ENCODE assay signal across 1 cellular context in the genomic region with DNA sequence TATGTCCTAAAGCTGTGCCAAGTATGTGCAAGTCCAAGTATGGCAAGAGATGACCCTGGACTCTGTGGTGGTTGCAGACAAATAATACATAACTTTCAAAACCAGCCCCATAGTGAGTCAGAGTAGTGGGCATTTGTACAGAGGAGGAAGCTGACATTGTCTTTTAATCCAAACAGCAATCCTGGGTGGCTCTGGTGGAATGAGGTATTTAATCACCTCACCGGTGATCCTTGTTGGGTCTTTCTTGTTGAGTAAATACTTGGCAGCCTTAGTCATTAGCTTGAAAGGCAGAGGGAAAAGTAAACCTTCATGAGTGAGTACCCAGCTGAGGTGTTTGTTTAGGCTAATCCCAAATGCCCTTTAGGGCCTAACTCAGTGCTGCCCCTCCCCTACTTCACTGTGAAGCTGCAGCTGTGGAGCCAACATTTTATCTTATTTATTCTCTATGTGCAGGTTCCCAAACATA.
TF ChIP-seq lines count a peak whose summit lies in the region.

No MANE protein-coding gene starts in this region.

TF ChIP-seq in HEK293, 187 proteins besides CTCF, POLR2A, EP300 and RAD21 (continued from another document and continues in another):
- TF ChIP-seq, protein P1, sequence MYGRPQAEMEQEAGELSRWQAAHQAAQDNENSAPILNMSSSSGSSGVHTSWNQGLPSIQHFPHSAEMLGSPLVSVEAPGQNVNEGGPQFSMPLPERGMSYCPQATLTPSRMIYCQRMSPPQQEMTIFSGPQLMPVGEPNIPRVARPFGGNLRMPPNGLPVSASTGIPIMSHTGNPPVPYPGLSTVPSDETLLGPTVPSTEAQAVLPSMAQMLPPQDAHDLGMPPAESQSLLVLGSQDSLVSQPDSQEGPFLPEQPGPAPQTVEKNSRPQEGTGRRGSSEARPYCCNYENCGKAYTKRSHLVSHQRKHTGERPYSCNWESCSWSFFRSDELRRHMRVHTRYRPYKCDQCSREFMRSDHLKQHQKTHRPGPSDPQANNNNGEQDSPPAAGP (tag by site-specific recombination; IDR thresholded peaks at IDR 0.05): peak; percentile 92
- TF ChIP-seq, protein P2, sequence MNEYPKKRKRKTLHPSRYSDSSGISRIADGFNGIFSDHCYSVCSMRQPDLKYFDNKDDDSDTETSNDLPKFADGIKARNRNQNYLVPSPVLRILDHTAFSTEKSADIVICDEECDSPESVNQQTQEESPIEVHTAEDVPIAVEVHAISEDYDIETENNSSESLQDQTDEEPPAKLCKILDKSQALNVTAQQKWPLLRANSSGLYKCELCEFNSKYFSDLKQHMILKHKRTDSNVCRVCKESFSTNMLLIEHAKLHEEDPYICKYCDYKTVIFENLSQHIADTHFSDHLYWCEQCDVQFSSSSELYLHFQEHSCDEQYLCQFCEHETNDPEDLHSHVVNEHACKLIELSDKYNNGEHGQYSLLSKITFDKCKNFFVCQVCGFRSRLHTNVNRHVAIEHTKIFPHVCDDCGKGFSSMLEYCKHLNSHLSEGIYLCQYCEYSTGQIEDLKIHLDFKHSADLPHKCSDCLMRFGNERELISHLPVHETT (tag by site-specific recombination; IDR thresholded peaks at IDR 0.05): peak; percentile 76; the same call in 1 of the 2 replicates
- TF ChIP-seq ZNF19 (tag by site-specific recombination; IDR thresholded peaks at IDR 0.05; ENCODE audit: low read depth) (no peak), SCRT2 (tag by site-specific recombination; IDR thresholded peaks at IDR 0.05) (no peak), KLF8 (tag by site-specific recombination; IDR thresholded peaks at IDR 0.05) (0 out of 2 replicates have a peak, but pooled peaks have one; percentile 56), ZNF248 (tag by site-specific recombination; IDR thresholded peaks at IDR 0.05) (no peak), FEZF1 (tag by site-specific recombination; IDR thresholded peaks at IDR 0.05) (peak; percentile 95), YY1 (tag by site-specific recombination; IDR thresholded peaks at IDR 0.05) (no peak), TCF7L2 (IDR thresholded peaks at IDR 0.05; ENCODE audit: borderline replicate concordance, low read depth, low read length) (0 out of 2 replicates have a peak, but pooled peaks have one; percentile 51), ZNF654 (tag by site-specific recombination; IDR thresholded peaks at IDR 0.05; ENCODE audit: low read depth) (no peak), ZNF157 (tag by site-specific recombination; IDR thresholded peaks at IDR 0.05) (no peak), ZNF585B (tag by site-specific recombination; IDR thresholded peaks at IDR 0.05) (no peak), ZNF610 (tag by site-specific recombination; IDR thresholded peaks at IDR 0.05; ENCODE audit: borderline replicate concordance) (no peak; the same call in 1 of the 2 replicates), ZNF239 (tag by site-specific recombination; IDR thresholded peaks at IDR 0.05) (no peak), ZNF501 (tag by site-specific recombination; IDR thresholded peaks at IDR 0.05) (peak; percentile 68; the same call in 1 of the 2 replicates), KLF10 (tag by site-specific recombination; IDR thresholded peaks at IDR 0.05) (0 out of 2 replicates have a peak, but pooled peaks have one; percentile 54), OSR2 (tag by site-specific recombination; IDR thresholded peaks at IDR 0.05) (peak; percentile 93), SP7 (tag by site-specific recombination; IDR thresholded peaks at IDR 0.05) (peak; percentile 91), ZNF629 (tag by site-specific recombination; IDR thresholded peaks at IDR 0.05) (peak; percentile 91), ZNF433 (tag by site-specific recombination; IDR thresholded peaks at IDR 0.05; ENCODE audit: low read depth) (no peak), ZNF747 (tag by site-specific recombination; IDR thresholded peaks at IDR 0.05) (no peak), REPIN1 (tag by site-specific recombination; IDR thresholded peaks at IDR 0.05; ENCODE audit: low read depth) (no peak), KLF7 (tag by site-specific recombination; IDR thresholded peaks at IDR 0.05; ENCODE audit: borderline replicate concordance) (no peak), ZNF335 (tag by site-specific recombination; conservative IDR thresholded peaks at IDR 0.05) (peak; percentile 32; the same call in 1 of the 2 replicates), ZNF221 (tag by site-specific recombination; IDR thresholded peaks at IDR 0.05; ENCODE audit: borderline replicate concordance) (no peak), ZNF664 (tag by site-specific recombination; IDR thresholded peaks at IDR 0.05) (no peak), ZNF10 (tag by site-specific recombination; IDR thresholded peaks at IDR 0.05) (0 out of 2 replicates have a peak, but pooled peaks have one; percentile 65), ZNF311 (tag by site-specific recombination; IDR thresholded peaks at IDR 0.05; ENCODE audit: borderline replicate concordance) (no peak), ZSCAN30 (tag by site-specific recombination; IDR thresholded peaks at IDR 0.05) (peak; percentile 67; the same call in 1 of the 2 replicates), ZNF169 (tag by site-specific recombination; IDR thresholded peaks at IDR 0.05) (no peak), ZNF174 (tag by site-specific recombination; IDR thresholded peaks at IDR 0.05) (no peak), ZNF112 (tag by site-specific recombination; IDR thresholded peaks at IDR 0.05) (no peak), GLI4 (tag by site-specific recombination; IDR thresholded peaks at IDR 0.05) (no peak), OVOL3 (tag by site-specific recombination; IDR thresholded peaks at IDR 0.05) (0 out of 2 replicates have a peak, but pooled peaks have one; percentile 73), ZNF423 (tag by site-specific recombination; IDR thresholded peaks at IDR 0.05) (peak; percentile 40; the same call in 1 of the 2 replicates), ZNF24 (tag by site-specific recombination; IDR thresholded peaks at IDR 0.05) (peak; percentile 89), ZNF184 (tag by site-specific recombination; IDR thresholded peaks at IDR 0.05) (peak; percentile 82; the same call in 1 of the 2 replicates), ZNF121 (tag by site-specific recombination; IDR thresholded peaks at IDR 0.05) (no peak), ZNF660 (tag by site-specific recombination; IDR thresholded peaks at IDR 0.05) (0 out of 2 replicates have a peak, but pooled peaks have one; percentile 22), HOXC10 (CRISPR knock-in tag; IDR thresholded peaks at IDR 0.05) (no peak), ZNF558 (tag by site-specific recombination; IDR thresholded peaks at IDR 0.05) (no peak), SP2 (tag by site-specific recombination; IDR thresholded peaks at IDR 0.05) (no peak), ZNF133 (tag by site-specific recombination; IDR thresholded peaks at IDR 0.05) (no peak), ZNF785 (tag by site-specific recombination; IDR thresholded peaks at IDR 0.05) (no peak), ZNF37A (tag by site-specific recombination; IDR thresholded peaks at IDR 0.05) (no peak), EGR2 (tag by site-specific recombination; IDR thresholded peaks at IDR 0.05; ENCODE audit: low read depth) (no peak), MYNN (tag by site-specific recombination; IDR thresholded peaks at IDR 0.05; ENCODE audit: borderline replicate concordance) (no peak), ZFP3 (tag by site-specific recombination; IDR thresholded peaks at IDR 0.05; ENCODE audit: low read depth) (no peak), ZNF76 (tag by site-specific recombination; IDR thresholded peaks at IDR 0.05; ENCODE audit: borderline replicate concordance, low read depth) (no peak), ZBTB48 (tag by site-specific recombination; IDR thresholded peaks at IDR 0.05) (no peak), ZNF776 (tag by site-specific recombination; IDR thresholded peaks at IDR 0.05; ENCODE audit: borderline replicate concordance) (no peak), ZNF521 (tag by site-specific recombination; IDR thresholded peaks at IDR 0.05) (no peak), ZNF707 (tag by site-specific recombination; IDR thresholded peaks at IDR 0.05) (no peak), SETDB1 (IDR thresholded peaks at IDR 0.05; ENCODE audit: insufficient read length, low read length) (no peak)
- TF ChIP-seq, protein P3, sequence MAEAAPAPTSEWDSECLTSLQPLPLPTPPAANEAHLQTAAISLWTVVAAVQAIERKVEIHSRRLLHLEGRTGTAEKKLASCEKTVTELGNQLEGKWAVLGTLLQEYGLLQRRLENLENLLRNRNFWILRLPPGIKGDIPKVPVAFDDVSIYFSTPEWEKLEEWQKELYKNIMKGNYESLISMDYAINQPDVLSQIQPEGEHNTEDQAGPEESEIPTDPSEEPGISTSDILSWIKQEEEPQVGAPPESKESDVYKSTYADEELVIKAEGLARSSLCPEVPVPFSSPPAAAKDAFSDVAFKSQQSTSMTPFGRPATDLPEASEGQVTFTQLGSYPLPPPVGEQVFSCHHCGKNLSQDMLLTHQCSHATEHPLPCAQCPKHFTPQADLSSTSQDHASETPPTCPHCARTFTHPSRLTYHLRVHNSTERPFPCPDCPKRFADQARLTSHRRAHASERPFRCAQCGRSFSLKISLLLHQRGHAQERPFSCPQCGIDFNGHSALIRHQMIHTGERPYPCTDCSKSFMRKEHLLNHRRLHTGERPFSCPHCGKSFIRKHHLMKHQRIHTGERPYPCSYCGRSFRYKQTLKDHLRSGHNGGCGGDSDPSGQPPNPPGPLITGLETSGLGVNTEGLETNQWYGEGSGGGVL (tag by site-specific recombination; IDR thresholded peaks at IDR 0.05): no peak
- TF ChIP-seq, protein P4, sequence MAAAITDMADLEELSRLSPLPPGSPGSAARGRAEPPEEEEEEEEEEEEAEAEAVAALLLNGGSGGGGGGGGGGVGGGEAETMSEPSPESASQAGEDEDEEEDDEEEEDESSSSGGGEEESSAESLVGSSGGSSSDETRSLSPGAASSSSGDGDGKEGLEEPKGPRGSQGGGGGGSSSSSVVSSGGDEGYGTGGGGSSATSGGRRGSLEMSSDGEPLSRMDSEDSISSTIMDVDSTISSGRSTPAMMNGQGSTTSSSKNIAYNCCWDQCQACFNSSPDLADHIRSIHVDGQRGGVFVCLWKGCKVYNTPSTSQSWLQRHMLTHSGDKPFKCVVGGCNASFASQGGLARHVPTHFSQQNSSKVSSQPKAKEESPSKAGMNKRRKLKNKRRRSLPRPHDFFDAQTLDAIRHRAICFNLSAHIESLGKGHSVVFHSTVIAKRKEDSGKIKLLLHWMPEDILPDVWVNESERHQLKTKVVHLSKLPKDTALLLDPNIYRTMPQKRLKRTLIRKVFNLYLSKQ (tag by site-specific recombination; IDR thresholded peaks at IDR 0.05; ENCODE audit: borderline replicate concordance): no peak
- TF ChIP-seq, protein P5, sequence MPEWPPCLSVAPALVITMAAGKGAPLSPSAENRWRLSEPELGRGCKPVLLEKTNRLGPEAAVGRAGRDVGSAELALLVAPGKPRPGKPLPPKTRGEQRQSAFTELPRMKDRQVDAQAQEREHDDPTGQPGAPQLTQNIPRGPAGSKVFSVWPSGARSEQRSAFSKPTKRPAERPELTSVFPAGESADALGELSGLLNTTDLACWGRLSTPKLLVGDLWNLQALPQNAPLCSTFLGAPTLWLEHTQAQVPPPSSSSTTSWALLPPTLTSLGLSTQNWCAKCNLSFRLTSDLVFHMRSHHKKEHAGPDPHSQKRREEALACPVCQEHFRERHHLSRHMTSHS (tag by site-specific recombination; IDR thresholded peaks at IDR 0.05): no peak
- TF ChIP-seq, protein P6, sequence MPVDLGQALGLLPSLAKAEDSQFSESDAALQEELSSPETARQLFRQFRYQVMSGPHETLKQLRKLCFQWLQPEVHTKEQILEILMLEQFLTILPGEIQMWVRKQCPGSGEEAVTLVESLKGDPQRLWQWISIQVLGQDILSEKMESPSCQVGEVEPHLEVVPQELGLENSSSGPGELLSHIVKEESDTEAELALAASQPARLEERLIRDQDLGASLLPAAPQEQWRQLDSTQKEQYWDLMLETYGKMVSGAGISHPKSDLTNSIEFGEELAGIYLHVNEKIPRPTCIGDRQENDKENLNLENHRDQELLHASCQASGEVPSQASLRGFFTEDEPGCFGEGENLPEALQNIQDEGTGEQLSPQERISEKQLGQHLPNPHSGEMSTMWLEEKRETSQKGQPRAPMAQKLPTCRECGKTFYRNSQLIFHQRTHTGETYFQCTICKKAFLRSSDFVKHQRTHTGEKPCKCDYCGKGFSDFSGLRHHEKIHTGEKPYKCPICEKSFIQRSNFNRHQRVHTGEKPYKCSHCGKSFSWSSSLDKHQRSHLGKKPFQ (tag by site-specific recombination; IDR thresholded peaks at IDR 0.05): peak; percentile 54; the same call in 1 of the 2 replicates
- TF ChIP-seq, protein P7, sequence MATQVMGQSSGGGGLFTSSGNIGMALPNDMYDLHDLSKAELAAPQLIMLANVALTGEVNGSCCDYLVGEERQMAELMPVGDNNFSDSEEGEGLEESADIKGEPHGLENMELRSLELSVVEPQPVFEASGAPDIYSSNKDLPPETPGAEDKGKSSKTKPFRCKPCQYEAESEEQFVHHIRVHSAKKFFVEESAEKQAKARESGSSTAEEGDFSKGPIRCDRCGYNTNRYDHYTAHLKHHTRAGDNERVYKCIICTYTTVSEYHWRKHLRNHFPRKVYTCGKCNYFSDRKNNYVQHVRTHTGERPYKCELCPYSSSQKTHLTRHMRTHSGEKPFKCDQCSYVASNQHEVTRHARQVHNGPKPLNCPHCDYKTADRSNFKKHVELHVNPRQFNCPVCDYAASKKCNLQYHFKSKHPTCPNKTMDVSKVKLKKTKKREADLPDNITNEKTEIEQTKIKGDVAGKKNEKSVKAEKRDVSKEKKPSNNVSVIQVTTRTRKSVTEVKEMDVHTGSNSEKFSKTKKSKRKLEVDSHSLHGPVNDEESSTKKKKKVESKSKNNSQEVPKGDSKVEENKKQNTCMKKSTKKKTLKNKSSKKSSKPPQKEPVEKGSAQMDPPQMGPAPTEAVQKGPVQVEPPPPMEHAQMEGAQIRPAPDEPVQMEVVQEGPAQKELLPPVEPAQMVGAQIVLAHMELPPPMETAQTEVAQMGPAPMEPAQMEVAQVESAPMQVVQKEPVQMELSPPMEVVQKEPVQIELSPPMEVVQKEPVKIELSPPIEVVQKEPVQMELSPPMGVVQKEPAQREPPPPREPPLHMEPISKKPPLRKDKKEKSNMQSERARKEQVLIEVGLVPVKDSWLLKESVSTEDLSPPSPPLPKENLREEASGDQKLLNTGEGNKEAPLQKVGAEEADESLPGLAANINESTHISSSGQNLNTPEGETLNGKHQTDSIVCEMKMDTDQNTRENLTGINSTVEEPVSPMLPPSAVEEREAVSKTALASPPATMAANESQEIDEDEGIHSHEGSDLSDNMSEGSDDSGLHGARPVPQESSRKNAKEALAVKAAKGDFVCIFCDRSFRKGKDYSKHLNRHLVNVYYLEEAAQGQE (tag by site-specific recombination; IDR thresholded peaks at IDR 0.05): no peak
